8 cellular contexts compared by ENCODE assay signal in the genomic region with DNA sequence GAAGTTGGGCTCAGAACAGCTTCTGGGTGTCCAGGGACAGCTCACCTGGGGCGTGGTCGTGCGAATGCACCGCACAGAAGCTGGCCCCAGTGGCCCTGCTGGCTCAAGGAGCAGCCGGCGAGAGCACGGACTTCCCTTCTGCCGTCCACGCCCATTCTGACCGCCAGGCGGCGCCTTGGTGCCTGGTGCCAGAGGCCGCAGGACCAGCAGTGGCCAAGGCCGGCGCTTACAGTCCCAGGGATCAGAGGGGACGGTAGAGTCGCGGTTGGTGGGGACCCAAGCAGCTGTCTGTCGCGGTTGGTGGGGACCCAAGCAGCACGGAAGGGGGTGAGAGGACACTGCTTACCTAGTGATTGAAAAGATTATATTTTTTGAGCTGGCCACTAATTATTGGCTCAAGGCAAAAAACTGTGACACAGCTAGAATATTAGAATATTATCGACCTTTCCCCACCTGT. TPM values are rescaled to one million over a fixed set of nuclear protein-coding genes. Genes with fewer than 3 reads are reported as not detected.
A peak's percentile ranks its signal among the peaks of the same experiment; 100 is the strongest.
DNase-seq lines count a peak whose midpoint lies in the region; ATAC-seq and TF ChIP-seq lines count a peak whose summit lies in the region.

No MANE protein-coding gene starts in this region.

- TF ChIP-seq CTCF in C4-2B (conservative IDR thresholded peaks at IDR 0.05) = peak; percentile 96
- TF ChIP-seq CTCF in HFF-Myc (IDR thresholded peaks at IDR 0.05; ENCODE audit: low read depth, low read length, missing control alignments) = peak; percentile 95
- peak; percentile 74 for TF ChIP-seq CTCF in SK-N-SH (IDR thresholded peaks at IDR 0.05)
- peak; percentile 32 to 78 for TF ChIP-seq CTCF in right atrium auricular region (IDR thresholded peaks at IDR 0.05)
- TF ChIP-seq CTCF in retinal pigment epithelial cell (conservative IDR thresholded peaks at IDR 0.05; ENCODE audit: low read depth, low read length) = peak; percentile 97

- no peaks in the 10 kb centered on the region for H3K4me1 ChIP-seq in SK-N-SH (ENCODE audit: control insufficient read depth in 1 of 2, insufficient read depth in 2 of 2, low read depth in 1 of 2, low read length in 1 of 2)
- H3K4me1 ChIP-seq in right atrium auricular region = no peaks in the 10 kb centered on the region

- H3K27me3 Mint-ChIP-seq in activated naive CD8-positive, alpha-beta T cell treated with anti-CD3 and anti-CD28 coated beads, Interleukin-2, amount 10 ng/mL, durations not matched to agents 7 days and 5 days = peaks cover 3% of the 10 kb centered on the region

- H4K20me1 ChIP-seq in SK-N-SH (ENCODE audit: insufficient read depth) = no peaks in the 10 kb centered on the region

- no peak overlapping the region for H3K4me3 Mint-ChIP-seq in activated naive CD8-positive, alpha-beta T cell treated with anti-CD3 and anti-CD28 coated beads, Interleukin-2, amount 10 ng/mL, durations not matched to agents 7 days and 5 days

- H3K27me3 ChIP-seq in SK-N-SH (ENCODE audit: insufficient read depth) (no peaks in the 10 kb centered on the region; the same call in 1 of the 2 replicates), right atrium auricular region (no peaks in the 10 kb centered on the region)

- H3F3A ChIP-seq in SK-N-SH (replicated peaks; ENCODE audit: insufficient read depth) = no peaks in the 10 kb centered on the region

- no peak overlapping the region for H2AFZ ChIP-seq in SK-N-SH (ENCODE audit: low read depth)

- POLR2A ChIA-PET in SK-N-SH (lab: Yijun Ruan, JAX) = no interaction called here
- POLR2A ChIA-PET in activated naive CD8-positive, alpha-beta T cell treated with anti-CD3 and anti-CD28 coated beads, Interleukin-2, amount 10 ng/mL, durations not matched to agents 7 days and 5 days (lab: Charles Lee) = no interaction called here

- H3K9ac ChIP-seq in SK-N-SH = no peak overlapping the region

- peak; percentile 50 for TF ChIP-seq RAD21 in SK-N-SH (IDR thresholded peaks at IDR 0.05; ENCODE audit: low read length)

- H3K27ac ChIP-seq in C4-2B (no peak overlapping the region), SK-N-SH (ENCODE audit: low read depth in 2 of 2, low read length in 1 of 2) (no peak overlapping the region), right atrium auricular region (no peak overlapping the region)

- 26% methylated on average over 17 of the region's 22 CpGs for WGBS in SK-N-SH (ENCODE audit: low lambda C conversion rate)

- no peaks in the 10 kb centered on the region for H3K9me2 ChIP-seq in SK-N-SH

- H3K79me2 ChIP-seq in SK-N-SH (ENCODE audit: insufficient read depth) = no peaks in the 10 kb centered on the region

- no peak overlapping the region for H3K4me2 ChIP-seq in SK-N-SH

- H3K4me3 ChIP-seq in HFF-Myc (replicated peaks; ENCODE audit: low read depth, low read length) = no peak overlapping the region
- H3K4me3 ChIP-seq in SK-N-SH (ENCODE audit: low read depth in 2 of 2, low read length in 1 of 2) = peak overlapping the region in 1 of 2 experiments; percentile 52; a peak in 1 of 4 replicates
- no peak overlapping the region for H3K4me3 ChIP-seq in right atrium auricular region
- no peak overlapping the region for H3K4me3 ChIP-seq in retinal pigment epithelial cell (ENCODE audit: low read length)

- peak; percentile 60 for ATAC-seq in activated naive CD8-positive, alpha-beta T cell treated with anti-CD3 and anti-CD28 coated beads, Interleukin-2, amount 10 ng/mL, durations not matched to agents 7 days and 5 days (ENCODE audit: low read depth)
- no peak for ATAC-seq in HG02571 (IDR thresholded peaks at IDR 0.05; ENCODE audit: unreplicated experiment)

- H3K27ac Mint-ChIP-seq in activated naive CD8-positive, alpha-beta T cell treated with anti-CD3 and anti-CD28 coated beads, Interleukin-2, amount 10 ng/mL, durations not matched to agents 7 days and 5 days = no peak overlapping the region

- CTCF ChIA-PET in SK-N-SH (lab: Yijun Ruan, JAX) = interaction anchor here (0.6 to 4.6 kb wide), 36 partner anchors 7 to 633 kb away, joined by 3 to 33 read pairs (median 4); no protein-coding TSS in a partner anchor

- no peaks in the 10 kb centered on the region for H3K9me3 ChIP-seq in SK-N-SH
- H3K9me3 ChIP-seq in right atrium auricular region = no peaks in the 10 kb centered on the region

- no peaks in the 10 kb centered on the region for H3K36me3 ChIP-seq in SK-N-SH (replicated peaks in 1 of 2; ENCODE audit: control insufficient read depth in 1 of 2, insufficient read depth in 2 of 2, low read length in 1 of 2)
- no peaks in the 10 kb centered on the region for H3K36me3 ChIP-seq in right atrium auricular region

- DNase-seq in HFF-Myc (ENCODE audit: extremely low read depth, low read depth) (no peak), SK-N-SH (peak; percentile 79), right atrium auricular region (ENCODE audit: low spot score) (peak; percentile 68), retinal pigment epithelial cell (ENCODE audit: low read depth) (peak; percentile 9), NCI-H510A treated with DMSO at 0.1 percent for 48 hours (lab: John Stamatoyannopoulos, UW) (no peak)
- DNase-seq in activated naive CD8-positive, alpha-beta T cell treated with anti-CD3 and anti-CD28 coated beads, Interleukin-2, amount 10 ng/mL, durations not matched to agents 7 days and 5 days = peak; percentile 75

- no peak for TF ChIP-seq EP300 in SK-N-SH (IDR thresholded peaks at IDR 0.05; ENCODE audit: borderline replicate concordance in 1 of 2, low read depth in 1 of 2, low read length in 1 of 2)

- H3K9me3 Mint-ChIP-seq in activated naive CD8-positive, alpha-beta T cell treated with anti-CD3 and anti-CD28 coated beads, Interleukin-2, amount 10 ng/mL, durations not matched to agents 7 days and 5 days = no peaks in the 10 kb centered on the region

- H3K4me1 Mint-ChIP-seq in activated naive CD8-positive, alpha-beta T cell treated with anti-CD3 and anti-CD28 coated beads, Interleukin-2, amount 10 ng/mL, durations not matched to agents 7 days and 5 days = no peaks in the 10 kb centered on the region

- no peaks in the 10 kb centered on the region for H3K36me3 Mint-ChIP-seq in activated naive CD8-positive, alpha-beta T cell treated with anti-CD3 and anti-CD28 coated beads, Interleukin-2, amount 10 ng/mL, durations not matched to agents 7 days and 5 days

TF ChIP-seq in SK-N-SH, 30 proteins besides CTCF, POLR2A, EP300 and RAD21:
- TF ChIP-seq SMC3 (IDR thresholded peaks at IDR 0.05; ENCODE audit: low read depth, low read length) (peak; percentile 62), EZH2phosphoT487 (IDR thresholded peaks at IDR 0.05; ENCODE audit: borderline replicate concordance, low read depth) (no peak), NFIC (IDR thresholded peaks at IDR 0.05; ENCODE audit: borderline replicate concordance) (no peak)

RNA-seq across cellular contexts. Expression of a gene that starts 25.7 kb away (rescaled TPM):
- polyA plus RNA-seq in SK-N-SH (2012; rRNA removed) = not detected in 2 replicates
- not detected in 2 replicates for polyA plus RNA-seq in SK-N-SH (2012; cell fraction: cytosol; rRNA removed)
- polyA plus RNA-seq in SK-N-SH (2012; cell fraction: nucleus; rRNA removed) = 0.11 and 0.17 TPM in 2 replicates
- under 1 TPM; 0.40 to 0.89 TPM for total RNA-seq in activated naive CD8-positive, alpha-beta T cell treated with anti-CD3 and anti-CD28 coated beads, Interleukin-2, amount 10 ng/mL, durations not matched to agents 7 days and 5 days
- total RNA-seq in right atrium auricular region = 1 to 10 TPM in 1 of 2 donors, under 1 TPM in 1; 0.82 to 1.1 TPM

Comparison
In these comparisons a context has a peak if more than half of its experiments do, and no peak if none do; other contexts are left out.
1. DNase-seq: peak in SK-N-SH (single experiment), activated naive CD8-positive, alpha-beta T cell treated with anti-CD3 and anti-CD28 coated beads, Interleukin-2, amount 10 ng/mL, durations not matched to agents 7 days and 5 days (single experiment), right atrium auricular region (single experiment) and retinal pigment epithelial cell (single experiment); none in HFF-Myc (single experiment) and NCI-H510A treated with DMSO at 0.1 percent for 48 hours (single experiment).
2. Peak in every context shown above with its lines, with median percentiles within 50 percentile points of each other: CTCF ChIP-seq.